Comparison of ENCODE assay signal across 27 cellular contexts in genomic region chr7:119452401-119452800, GRCh38.
"Had no signal": no experiment of that assay in that cellular context is flagged by ENCODE, and none has a peak within 500 bp of the region (broad histone marks: within the 10 kb centered on the region; RNA-seq: fewer than 3 reads in every experiment).

No MANE protein-coding gene starts in this region.

- H3K4me3 ChIP-seq: dorsolateral prefrontal cortex, esophagus muscularis mucosa, left lung, lower lobe of right lung, spleen, testis, tibial nerve, upper lobe of right lung, vagina had no signal

- H3K27me3 Mint-ChIP-seq: memory B cell; stimulated activated memory B cell treated with anti-CD40 and anti-IgM and Interleukin-4, amounts not matched to agents 10 μg/mL and 1 μg/mL and 100 μg/mL, for 72 hours; stimulated activated naive CD8-positive, alpha-beta T cell treated with anti-CD3 and anti-CD28 coated beads, Interleukin-15, Interleukin-2, amounts not matched to agents 100 ng/mL and 50 ng/mL, for 24 hours had no signal

- H3K4me1 ChIP-seq: esophagus muscularis mucosa, left lung, lower lobe of right lung, spleen, testis, tibial nerve, upper lobe of right lung, vagina had no signal

- ATAC-seq: left lung; lower lobe of right lung; natural killer cell; sciatic nerve; stimulated activated memory B cell treated with anti-CD40 and anti-IgM and Interleukin-4, amounts not matched to agents 10 μg/mL and 1 μg/mL and 100 μg/mL, for 72 hours; upper lobe of right lung had no signal

- H3K36me3 ChIP-seq: esophagus muscularis mucosa, left lung, lower lobe of right lung, spleen, tibial nerve, upper lobe of right lung, vagina had no signal

- H3K36me3 Mint-ChIP-seq: memory B cell; mesothelial cell of epicardium; stimulated activated memory B cell treated with anti-CD40 and anti-IgM and Interleukin-4, amounts not matched to agents 10 μg/mL and 1 μg/mL and 100 μg/mL, for 72 hours had no signal

- H3K27ac Mint-ChIP-seq: memory B cell; mesothelial cell of epicardium; natural killer cell; stimulated activated memory B cell treated with anti-CD40 and anti-IgM and Interleukin-4, amounts not matched to agents 10 μg/mL and 1 μg/mL and 100 μg/mL, for 72 hours; stimulated activated naive CD8-positive, alpha-beta T cell treated with anti-CD3 and anti-CD28 coated beads, Interleukin-15, Interleukin-2, amounts not matched to agents 100 ng/mL and 50 ng/mL, for 24 hours had no signal

- H3K27me3 ChIP-seq: esophagus muscularis mucosa, left lung, spleen, testis, tibial nerve, upper lobe of right lung, vagina had no signal

- H3K4me3 Mint-ChIP-seq: memory B cell; mesothelial cell of epicardium; natural killer cell; neural crest cell; stimulated activated memory B cell treated with anti-CD40 and anti-IgM and Interleukin-4, amounts not matched to agents 10 μg/mL and 1 μg/mL and 100 μg/mL, for 72 hours; stimulated activated naive CD8-positive, alpha-beta T cell treated with anti-CD3 and anti-CD28 coated beads, Interleukin-15, Interleukin-2, amounts not matched to agents 100 ng/mL and 50 ng/mL, for 24 hours had no signal

- H3K4me1 Mint-ChIP-seq: memory B cell; mesothelial cell of epicardium; natural killer cell; neural crest cell; stimulated activated memory B cell treated with anti-CD40 and anti-IgM and Interleukin-4, amounts not matched to agents 10 μg/mL and 1 μg/mL and 100 μg/mL, for 72 hours had no signal

- H3K9me3 ChIP-seq: esophagus muscularis mucosa, left lung, lower lobe of right lung, testis, tibial nerve, upper lobe of right lung, vagina had no signal

- DNase-seq: cortex of kidney; dorsolateral prefrontal cortex; effector CD8-positive, alpha-beta T cell; foreskin fibroblast; head of caudate nucleus; hippocampal formation; islet precursor cell; left lung; lower lobe of right lung; natural killer cell; posterior cingulate gyrus; spleen; stimulated activated CD4-positive, alpha-beta T cell treated with anti-CD3 and anti-CD28 coated beads, Interleukin-15, amount 100 ng/mL, for 24 hours; stimulated activated CD4-positive, alpha-beta T cell treated with anti-CD3 and anti-CD28 coated beads, Interleukin-1b, Interleukin-23, amount 100 ng/mL, for 48 hours; stimulated activated CD4-positive, alpha-beta T cell treated with anti-CD3 and anti-CD28 coated beads, Interleukin-4, amount 100 ng/mL, for 24 hours; testis; upper lobe of right lung had no signal

- H3K27ac ChIP-seq: dorsolateral prefrontal cortex, epithelial cell of prostate, esophagus muscularis mucosa, left lung, lower lobe of right lung, spleen, testis, tibial nerve, upper lobe of right lung, vagina had no signal

- H3K9me3 Mint-ChIP-seq: mesothelial cell of epicardium; neural crest cell; stimulated activated memory B cell treated with anti-CD40 and anti-IgM and Interleukin-4, amounts not matched to agents 10 μg/mL and 1 μg/mL and 100 μg/mL, for 72 hours had no signal
